ENCODE assay signal across 16 cellular contexts in genomic region chr11:29173660-29174062, GRCh38.
DNase-seq lines count a peak whose midpoint lies in the region; FAIRE-seq and TF ChIP-seq lines count a peak whose summit lies in the region.
"Had no signal": no experiment of that assay in that cellular context is flagged by ENCODE, and none has a peak within 500 bp of the region (broad histone marks: within the 10 kb centered on the region; RNA-seq: fewer than 3 reads in every experiment).

No MANE protein-coding gene starts in this region.

- no peaks in the 10 kb centered on the region for H3K36me3 ChIP-seq in hepatocyte (replicated peaks; ENCODE audit: insufficient read depth, low read depth)
- H3K36me3 ChIP-seq: right atrium auricular region had no signal

- intact Hi-C loops in activated CD4-positive, alpha-beta T cell treated with anti-CD3 and anti-CD28 coated beads, Interleukin-2, amount 10 ng/mL, durations not matched to agents 24 days and 14 days (cut with micrococcal nuclease), result no loop called here

- no peaks in the 10 kb centered on the region for H3K9me2 ChIP-seq in hepatocyte (replicated peaks; ENCODE audit: insufficient read depth)

- no peak for TF ChIP-seq CTCF in HFFc6 (IDR thresholded peaks at IDR 0.05)
- no peak for TF ChIP-seq CTCF in hepatocyte (IDR thresholded peaks at IDR 0.05; ENCODE audit: poor library complexity)

- peak overlapping the region; percentile 33 for H3K27ac ChIP-seq in hepatocyte
- H3K27ac ChIP-seq: right atrium auricular region, testis had no signal

- no peaks in the 10 kb centered on the region for H3K9me3 Mint-ChIP-seq in HFFc6
- H3K9me3 Mint-ChIP-seq in activated CD4-positive, alpha-beta T cell treated with anti-CD3 and anti-CD28 coated beads, Interleukin-2, amount 10 ng/mL, durations not matched to agents 24 days and 14 days, result no peaks in the 10 kb centered on the region
- H3K9me3 Mint-ChIP-seq: mesothelial cell of epicardium had no signal

- H2AFZ ChIP-seq in hepatocyte, result no peak overlapping the region

- no peak overlapping the region for H3K4me2 ChIP-seq in hepatocyte

- no peaks in the 10 kb centered on the region for H3K9me3 ChIP-seq in hepatocyte (ENCODE audit: low read depth)
- H3K9me3 ChIP-seq: right atrium auricular region, testis had no signal

- FAIRE-seq in GM12891 (lab: Jason Lieb, UNC), result no peak
- FAIRE-seq: A204.1, TTC549 had no signal

- no peak overlapping the region for H3K4me3 ChIP-seq in hepatocyte
- H3K4me3 ChIP-seq: right atrium auricular region, testis had no signal

- no peaks in the 10 kb centered on the region for H4K20me1 ChIP-seq in hepatocyte (ENCODE audit: insufficient read depth, poor library complexity, severe bottlenecking)

- H3K27me3 ChIP-seq in hepatocyte, result no peaks in the 10 kb centered on the region
- H3K27me3 ChIP-seq: right atrium auricular region, testis had no signal

- H3K79me2 ChIP-seq in hepatocyte, result no peaks in the 10 kb centered on the region

- peak overlapping the region; percentile 55; the same call in 1 of the 2 replicates for H3K27ac Mint-ChIP-seq in HFFc6
- H3K27ac Mint-ChIP-seq in activated CD4-positive, alpha-beta T cell treated with anti-CD3 and anti-CD28 coated beads, Interleukin-2, amount 10 ng/mL, durations not matched to agents 24 days and 14 days, result no peak overlapping the region

- H3K4me1 Mint-ChIP-seq in HFFc6 (ENCODE audit: low read depth), result peaks cover 56% of the 10 kb centered on the region
- no peaks in the 10 kb centered on the region for H3K4me1 Mint-ChIP-seq in activated CD4-positive, alpha-beta T cell treated with anti-CD3 and anti-CD28 coated beads, Interleukin-2, amount 10 ng/mL, durations not matched to agents 24 days and 14 days

- H3K36me3 Mint-ChIP-seq in HFFc6 (ENCODE audit: low read depth), result peaks cover 3% of the 10 kb centered on the region; the same call in 1 of the 2 replicates
- no peaks in the 10 kb centered on the region for H3K36me3 Mint-ChIP-seq in activated CD4-positive, alpha-beta T cell treated with anti-CD3 and anti-CD28 coated beads, Interleukin-2, amount 10 ng/mL, durations not matched to agents 24 days and 14 days (ENCODE audit: low read depth)
- H3K36me3 Mint-ChIP-seq: mesothelial cell of epicardium had no signal

- no peak overlapping the region for H3K4me3 Mint-ChIP-seq in HFFc6
- no peak overlapping the region for H3K4me3 Mint-ChIP-seq in activated CD4-positive, alpha-beta T cell treated with anti-CD3 and anti-CD28 coated beads, Interleukin-2, amount 10 ng/mL, durations not matched to agents 24 days and 14 days
- H3K4me3 Mint-ChIP-seq: mesothelial cell of epicardium had no signal

- no peaks in the 10 kb centered on the region for H3K27me3 Mint-ChIP-seq in HFFc6 (ENCODE audit: insufficient read depth)
- H3K27me3 Mint-ChIP-seq in activated CD4-positive, alpha-beta T cell treated with anti-CD3 and anti-CD28 coated beads, Interleukin-2, amount 10 ng/mL, durations not matched to agents 24 days and 14 days, result no peaks in the 10 kb centered on the region

- 0% methylated on average over 1 of the region's 1 CpG for WGBS in hepatocyte (ENCODE audit: low lambda C conversion rate, missing lambda C conversion rate)

- DNase-seq in A172 (ENCODE audit: low spot score), result peak; percentile 81
- peak; percentile 71 for DNase-seq in HFFc6
- DNase-seq in astrocyte of the hippocampus (ENCODE audit: low read depth, low spot score), result peak; percentile 82
- DNase-seq in hepatocyte (ENCODE audit: low spot score), result no peak
- DNase-seq in D341Med (ENCODE audit: low spot score), result no peak
- DNase-seq in activated CD4-positive, alpha-beta T cell treated with anti-CD3 and anti-CD28 coated beads, Interleukin-2, amount 10 ng/mL, durations not matched to agents 24 days and 14 days, result no peak
- no peak for DNase-seq in NOMO-1 treated with DMSO at 0.1 percent for 48 hours (lab: John Stamatoyannopoulos, UW; ENCODE audit: unreplicated experiment)
- DNase-seq in GM12891 (ENCODE audit: insufficient read length, low spot score), result no peak
- DNase-seq: effector memory CD4-positive, alpha-beta T cell; MM.1S; NCI-H2227 treated with DMSO at 0.1 percent for 48 hours; testis had no signal

- peaks cover 3% of the 10 kb centered on the region for H3K4me1 ChIP-seq in hepatocyte (ENCODE audit: insufficient read depth)
- H3K4me1 ChIP-seq: right atrium auricular region, testis had no signal

- no peak for TF ChIP-seq POLR2A in GM12891 (IDR thresholded peaks at IDR 0.05; ENCODE audit: low read depth, low read length)

TF ChIP-seq in GM12891, 5 proteins besides CTCF, POLR2A, EP300 and RAD21:
- TF ChIP-seq PAX5 (IDR thresholded peaks at IDR 0.05; ENCODE audit: insufficient read depth, low read length, severe bottlenecking), result no peak
- TF ChIP-seq SPI1 (IDR thresholded peaks at IDR 0.05; ENCODE audit: low read depth, low read length), result no peak
- TF ChIP-seq TAF1 (IDR thresholded peaks at IDR 0.05; ENCODE audit: low read depth, low read length), result no peak
- TF ChIP-seq POU2F2 (IDR thresholded peaks at IDR 0.05; ENCODE audit: low read depth, low read length), result no peak
- TF ChIP-seq POLR2AphosphoS5 (IDR thresholded peaks at IDR 0.05; ENCODE audit: low read depth, low read length), result no peak

Comparison
In these comparisons a context has a peak if more than half of its experiments do, and no peak if none do; other contexts are left out.
1. DNase-seq: peak in A172 (single experiment), HFFc6 (single experiment) and astrocyte of the hippocampus (single experiment); none in hepatocyte (single experiment), D341Med (single experiment), activated CD4-positive, alpha-beta T cell treated with anti-CD3 and anti-CD28 coated beads, Interleukin-2, amount 10 ng/mL, durations not matched to agents 24 days and 14 days (single experiment), NOMO-1 treated with DMSO at 0.1 percent for 48 hours (single experiment) and GM12891 (single experiment).